In the genomic region with DNA sequence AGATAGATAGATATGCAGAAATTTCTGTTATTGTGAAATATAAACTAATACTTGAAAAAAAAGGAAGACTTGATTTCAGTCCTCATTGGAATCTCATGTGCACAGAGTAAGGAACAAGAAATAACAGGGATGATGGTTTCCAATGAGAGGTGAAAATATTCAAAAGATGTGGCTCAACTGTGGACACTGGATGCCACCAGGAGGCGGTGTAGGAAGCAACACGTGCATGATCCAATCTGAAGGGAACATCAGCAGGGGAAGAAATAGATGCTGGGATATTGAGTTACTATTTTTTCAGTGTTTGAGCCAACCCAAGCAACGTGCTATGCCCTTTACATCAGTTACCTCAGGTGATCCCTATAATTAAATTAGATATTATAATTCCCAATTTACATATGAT, we compare ENCODE assay signal across 16 cellular contexts.
A peak's percentile ranks its signal among the peaks of the same experiment; 100 is the strongest.
DNase-seq lines count a peak whose midpoint lies in the region; ATAC-seq, FAIRE-seq and TF ChIP-seq lines count a peak whose summit lies in the region.
"Had no signal": no experiment of that assay in that cellular context is flagged by ENCODE, and none has a peak within 500 bp of the region (broad histone marks: within the 10 kb centered on the region; RNA-seq: fewer than 3 reads in every experiment).

No MANE protein-coding gene starts in this region.

- WGBS in liver: 66% methylated on average over 3 of the region's 3 CpGs

- no peak overlapping the region for H3K4me3 ChIP-seq in GM06990 (replicated peaks; ENCODE audit: low read depth, low read length)
- no peak overlapping the region for H3K4me3 ChIP-seq in RWPE2 (ENCODE audit: severe bottlenecking)
- H3K4me3 ChIP-seq in liver (ENCODE audit: low read depth in 1 of 3, low read length in 3 of 3): no peak overlapping the region
- H3K4me3 ChIP-seq: dorsolateral prefrontal cortex, gastrocnemius medialis, lower lobe of right lung, tibial nerve had no signal

- TF ChIP-seq POLR2A in H54 (IDR thresholded peaks at IDR 0.05; ENCODE audit: low read depth, low read length): no peak

- H3K27me3 ChIP-seq in GM06990 (replicated peaks; ENCODE audit: control insufficient read depth, insufficient read depth, low read length) (no peaks in the 10 kb centered on the region), RWPE2 (ENCODE audit: insufficient read depth, poor library complexity, severe bottlenecking) (no peaks in the 10 kb centered on the region), liver (ENCODE audit: control insufficient read depth in 4 of 4, insufficient read depth in 4 of 4, low read length in 3 of 4) (no peaks in the 10 kb centered on the region)
- H3K27me3 ChIP-seq: dorsolateral prefrontal cortex, gastrocnemius medialis, neutrophil, tibial nerve had no signal

- peak; percentile 34 for TF ChIP-seq CTCF in GM06990 (IDR thresholded peaks at IDR 0.05; ENCODE audit: insufficient read depth, low read length, poor library complexity, severe bottlenecking)
- TF ChIP-seq CTCF in RWPE2 (IDR thresholded peaks at IDR 0.05; ENCODE audit: poor library complexity, severe bottlenecking): peak; percentile 18
- peak; percentile 23 for TF ChIP-seq CTCF in liver (IDR thresholded peaks at IDR 0.05; ENCODE audit: low read depth, low read length, missing input control)

- H3K27ac ChIP-seq in RWPE2 (ENCODE audit: poor library complexity, severe bottlenecking) (no peak overlapping the region), liver (ENCODE audit: low read depth in 1 of 2, low read length in 2 of 2) (no peak overlapping the region)
- H3K27ac ChIP-seq: dorsolateral prefrontal cortex, gastrocnemius medialis, lower lobe of right lung, neutrophil, tibial nerve had no signal

- ATAC-seq in RWPE2 (ENCODE audit: low read depth) (no peak), HG03457 (IDR thresholded peaks at IDR 0.05; ENCODE audit: unreplicated experiment) (no peak)
- ATAC-seq: gastrocnemius medialis, lower lobe of right lung had no signal

- no peak overlapping the region for H3K9ac ChIP-seq in liver (ENCODE audit: low read depth in 1 of 2, low read length in 2 of 2)

- peak; percentile 51 to 62 for TF ChIP-seq RAD21 in liver (IDR thresholded peaks at IDR 0.05)

- H3K9me3 ChIP-seq in RWPE2 (ENCODE audit: severe bottlenecking): no peaks in the 10 kb centered on the region
- no peaks in the 10 kb centered on the region for H3K9me3 ChIP-seq in liver (ENCODE audit: control insufficient read depth in 4 of 4, low read length in 3 of 4)
- H3K9me3 ChIP-seq: gastrocnemius medialis, lower lobe of right lung, neutrophil, tibial nerve had no signal

- H3K4me1 ChIP-seq in RWPE2 (ENCODE audit: insufficient read depth, poor library complexity, severe bottlenecking): no peaks in the 10 kb centered on the region
- H3K4me1 ChIP-seq in liver (ENCODE audit: control insufficient read depth in 4 of 4, insufficient read depth in 4 of 4, low read length in 3 of 4): no peaks in the 10 kb centered on the region
- H3K4me1 ChIP-seq: gastrocnemius medialis, lower lobe of right lung, tibial nerve had no signal

- FAIRE-seq in H54 (lab: Jason Lieb, UNC): peak; percentile 43

- DNase-seq in GM06990 (ENCODE audit: extremely low read depth, insufficient read length): no peak
- no peak for DNase-seq in H54 (ENCODE audit: insufficient read length, low spot score)
- no peak for DNase-seq in RWPE2 (ENCODE audit: low spot score)
- no peak for DNase-seq in NCI-H128 (lab: John Stamatoyannopoulos, UW; ENCODE audit: unreplicated experiment)
- DNase-seq in islet precursor cell: no peak
- DNase-seq: amniotic stem cell, DMS79, dorsolateral prefrontal cortex, gastrocnemius medialis, lower lobe of right lung, NCI-H446, SHP77 treated with DMSO at 0.1 percent for 48 hours had no signal

- H3K36me3 ChIP-seq in GM06990 (ENCODE audit: control insufficient read depth, insufficient read depth, low read length) (no peaks in the 10 kb centered on the region), RWPE2 (ENCODE audit: low read depth) (no peaks in the 10 kb centered on the region), liver (ENCODE audit: control insufficient read depth in 4 of 4, insufficient read depth in 3 of 4, low read depth in 1 of 4, low read length in 3 of 4) (no peaks in the 10 kb centered on the region)
- H3K36me3 ChIP-seq: gastrocnemius medialis, lower lobe of right lung, neutrophil, tibial nerve had no signal

TF ChIP-seq in liver, 16 proteins besides CTCF, POLR2A, EP300 and RAD21:
- TF ChIP-seq, protein P1, sequence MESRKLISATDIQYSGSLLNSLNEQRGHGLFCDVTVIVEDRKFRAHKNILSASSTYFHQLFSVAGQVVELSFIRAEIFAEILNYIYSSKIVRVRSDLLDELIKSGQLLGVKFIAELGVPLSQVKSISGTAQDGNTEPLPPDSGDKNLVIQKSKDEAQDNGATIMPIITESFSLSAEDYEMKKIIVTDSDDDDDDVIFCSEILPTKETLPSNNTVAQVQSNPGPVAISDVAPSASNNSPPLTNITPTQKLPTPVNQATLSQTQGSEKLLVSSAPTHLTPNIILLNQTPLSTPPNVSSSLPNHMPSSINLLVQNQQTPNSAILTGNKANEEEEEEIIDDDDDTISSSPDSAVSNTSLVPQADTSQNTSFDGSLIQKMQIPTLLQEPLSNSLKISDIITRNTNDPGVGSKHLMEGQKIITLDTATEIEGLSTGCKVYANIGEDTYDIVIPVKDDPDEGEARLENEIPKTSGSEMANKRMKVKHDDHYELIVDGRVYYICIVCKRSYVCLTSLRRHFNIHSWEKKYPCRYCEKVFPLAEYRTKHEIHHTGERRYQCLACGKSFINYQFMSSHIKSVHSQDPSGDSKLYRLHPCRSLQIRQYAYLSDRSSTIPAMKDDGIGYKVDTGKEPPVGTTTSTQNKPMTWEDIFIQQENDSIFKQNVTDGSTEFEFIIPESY (IDR thresholded peaks at IDR 0.05): no peak
- TF ChIP-seq HNF4A (conservative IDR thresholded peaks at IDR 0.05) (no peak), YY1 (IDR thresholded peaks at IDR 0.05) (no peak), SP1 (IDR thresholded peaks at IDR 0.05) (no peak), NR2F2 (IDR thresholded peaks at IDR 0.05) (no peak), EGR1 (IDR thresholded peaks at IDR 0.05; ENCODE audit: low read depth in 2 of 2) (no peak), JUND (IDR thresholded peaks at IDR 0.05) (no peak), GABPA (IDR thresholded peaks at IDR 0.05 in 1 of 2, conservative IDR thresholded peaks at IDR 0.05 in 1 of 2) (no peak)
- TF ChIP-seq, protein P2, sequence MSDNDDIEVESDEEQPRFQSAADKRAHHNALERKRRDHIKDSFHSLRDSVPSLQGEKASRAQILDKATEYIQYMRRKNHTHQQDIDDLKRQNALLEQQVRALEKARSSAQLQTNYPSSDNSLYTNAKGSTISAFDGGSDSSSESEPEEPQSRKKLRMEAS (IDR thresholded peaks at IDR 0.05): no peak
- TF ChIP-seq, protein P3, sequence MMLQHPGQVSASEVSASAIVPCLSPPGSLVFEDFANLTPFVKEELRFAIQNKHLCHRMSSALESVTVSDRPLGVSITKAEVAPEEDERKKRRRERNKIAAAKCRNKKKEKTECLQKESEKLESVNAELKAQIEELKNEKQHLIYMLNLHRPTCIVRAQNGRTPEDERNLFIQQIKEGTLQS (IDR thresholded peaks at IDR 0.05): no peak
- TF ChIP-seq, protein P4, sequence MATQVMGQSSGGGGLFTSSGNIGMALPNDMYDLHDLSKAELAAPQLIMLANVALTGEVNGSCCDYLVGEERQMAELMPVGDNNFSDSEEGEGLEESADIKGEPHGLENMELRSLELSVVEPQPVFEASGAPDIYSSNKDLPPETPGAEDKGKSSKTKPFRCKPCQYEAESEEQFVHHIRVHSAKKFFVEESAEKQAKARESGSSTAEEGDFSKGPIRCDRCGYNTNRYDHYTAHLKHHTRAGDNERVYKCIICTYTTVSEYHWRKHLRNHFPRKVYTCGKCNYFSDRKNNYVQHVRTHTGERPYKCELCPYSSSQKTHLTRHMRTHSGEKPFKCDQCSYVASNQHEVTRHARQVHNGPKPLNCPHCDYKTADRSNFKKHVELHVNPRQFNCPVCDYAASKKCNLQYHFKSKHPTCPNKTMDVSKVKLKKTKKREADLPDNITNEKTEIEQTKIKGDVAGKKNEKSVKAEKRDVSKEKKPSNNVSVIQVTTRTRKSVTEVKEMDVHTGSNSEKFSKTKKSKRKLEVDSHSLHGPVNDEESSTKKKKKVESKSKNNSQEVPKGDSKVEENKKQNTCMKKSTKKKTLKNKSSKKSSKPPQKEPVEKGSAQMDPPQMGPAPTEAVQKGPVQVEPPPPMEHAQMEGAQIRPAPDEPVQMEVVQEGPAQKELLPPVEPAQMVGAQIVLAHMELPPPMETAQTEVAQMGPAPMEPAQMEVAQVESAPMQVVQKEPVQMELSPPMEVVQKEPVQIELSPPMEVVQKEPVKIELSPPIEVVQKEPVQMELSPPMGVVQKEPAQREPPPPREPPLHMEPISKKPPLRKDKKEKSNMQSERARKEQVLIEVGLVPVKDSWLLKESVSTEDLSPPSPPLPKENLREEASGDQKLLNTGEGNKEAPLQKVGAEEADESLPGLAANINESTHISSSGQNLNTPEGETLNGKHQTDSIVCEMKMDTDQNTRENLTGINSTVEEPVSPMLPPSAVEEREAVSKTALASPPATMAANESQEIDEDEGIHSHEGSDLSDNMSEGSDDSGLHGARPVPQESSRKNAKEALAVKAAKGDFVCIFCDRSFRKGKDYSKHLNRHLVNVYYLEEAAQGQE (IDR thresholded peaks at IDR 0.05): no peak
